In the genomic region with DNA sequence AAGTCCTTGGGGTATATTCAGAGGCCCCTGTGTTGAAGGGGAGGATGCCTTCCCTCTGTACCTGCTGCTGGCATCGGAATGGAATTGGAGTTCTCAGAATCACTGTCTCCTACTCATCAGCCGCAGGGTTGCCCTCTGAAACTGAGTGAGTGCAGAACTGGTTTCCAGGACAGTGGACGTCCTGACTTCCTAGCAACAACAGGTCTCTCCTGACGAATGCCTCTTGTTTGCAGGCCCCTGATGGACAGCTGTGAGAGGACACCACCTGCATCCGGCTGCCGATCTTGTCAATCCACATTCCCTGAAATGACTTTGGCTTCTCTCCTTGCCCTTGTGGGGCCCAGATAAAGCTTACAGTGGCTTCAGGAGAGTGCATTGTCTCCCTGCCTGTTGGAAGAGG, we compare ENCODE assay signal across 23 cellular contexts.
"Had no signal": no experiment of that assay in that cellular context is flagged by ENCODE, and none has a peak within 500 bp of the region (broad histone marks: within the 10 kb centered on the region; RNA-seq: fewer than 3 reads in every experiment).

No MANE protein-coding gene starts in this region.

- H3K4me3 ChIP-seq: adrenal gland, ascending aorta, left ventricle myocardium inferior, ovary, psoas muscle, right atrium auricular region, vagina had no signal

- ATAC-seq: esophagus mucosa; natural killer cell; stimulated activated naive CD8-positive, alpha-beta T cell treated with anti-CD3 and anti-CD28 coated beads, Interleukin-15, Interleukin-2, amounts not matched to agents 100 U/mL and 50 U/mL, for 24 hours had no signal

- H3K4me1 ChIP-seq: adrenal gland, ascending aorta, left ventricle myocardium inferior, psoas muscle, right atrium auricular region, vagina had no signal

- H3K27me3 ChIP-seq: adrenal gland, ascending aorta, brain microvascular endothelial cell, ovary, right atrium auricular region, vagina had no signal

- H3K36me3 Mint-ChIP-seq: activated naive CD8-positive, alpha-beta T cell; natural killer cell had no signal

- H3K4me3 Mint-ChIP-seq: activated naive CD8-positive, alpha-beta T cell; central memory CD8-positive, alpha-beta T cell; natural killer cell had no signal

- H3K27ac Mint-ChIP-seq: activated naive CD8-positive, alpha-beta T cell; natural killer cell had no signal

- H3K27ac ChIP-seq: adrenal gland, ascending aorta, brain microvascular endothelial cell, left ventricle myocardium inferior, ovary, psoas muscle, right atrium auricular region, vagina, WERI-Rb-1 had no signal

- H3K36me3 ChIP-seq: adrenal gland, ascending aorta, brain microvascular endothelial cell, left ventricle myocardium inferior, ovary, right atrium auricular region, vagina, WERI-Rb-1 had no signal

- H3K9me3 ChIP-seq: adrenal gland, ascending aorta, left ventricle myocardium inferior, ovary, psoas muscle, right atrium auricular region, vagina had no signal

- H3K9me3 Mint-ChIP-seq: central memory CD8-positive, alpha-beta T cell; natural killer cell had no signal

- H3K4me1 Mint-ChIP-seq: central memory CD8-positive, alpha-beta T cell; natural killer cell had no signal

- DNase-seq: activated CD4-positive, alpha-beta T cell treated with anti-CD3 and anti-CD28 coated beads, Interleukin-2, amount 50 U/mL, for 1 hour; activated CD4-positive, CD25-positive, alpha-beta regulatory T cell treated with anti-CD3 and anti-CD28 coated beads, Interleukin-2, amount 50 U/mL, for 72 hours; activated naive CD4-positive, alpha-beta T cell; activated T-cell treated with anti-CD3 and anti-CD28 coated beads, Interleukin-2, amount 50 U/mL, for 1 hour; adrenal gland; brain microvascular endothelial cell; effector memory CD4-positive, alpha-beta T cell; glutamatergic neuron; hippocampal formation; left ventricle myocardium inferior; midbrain; natural killer cell; ovary; psoas muscle; stimulated activated CD4-positive, alpha-beta T cell treated with anti-CD3 and anti-CD28 coated beads, Interleukin-4, amount 100 ng/mL, for 4 hours; stimulated activated naive CD8-positive, alpha-beta T cell treated with anti-CD3 and anti-CD28 coated beads, Interleukin-15, Interleukin-2, amounts not matched to agents 100 U/mL and 50 U/mL, for 24 hours; WERI-Rb-1 had no signal
